18 cellular contexts compared by ENCODE assay signal in the genomic region with DNA sequence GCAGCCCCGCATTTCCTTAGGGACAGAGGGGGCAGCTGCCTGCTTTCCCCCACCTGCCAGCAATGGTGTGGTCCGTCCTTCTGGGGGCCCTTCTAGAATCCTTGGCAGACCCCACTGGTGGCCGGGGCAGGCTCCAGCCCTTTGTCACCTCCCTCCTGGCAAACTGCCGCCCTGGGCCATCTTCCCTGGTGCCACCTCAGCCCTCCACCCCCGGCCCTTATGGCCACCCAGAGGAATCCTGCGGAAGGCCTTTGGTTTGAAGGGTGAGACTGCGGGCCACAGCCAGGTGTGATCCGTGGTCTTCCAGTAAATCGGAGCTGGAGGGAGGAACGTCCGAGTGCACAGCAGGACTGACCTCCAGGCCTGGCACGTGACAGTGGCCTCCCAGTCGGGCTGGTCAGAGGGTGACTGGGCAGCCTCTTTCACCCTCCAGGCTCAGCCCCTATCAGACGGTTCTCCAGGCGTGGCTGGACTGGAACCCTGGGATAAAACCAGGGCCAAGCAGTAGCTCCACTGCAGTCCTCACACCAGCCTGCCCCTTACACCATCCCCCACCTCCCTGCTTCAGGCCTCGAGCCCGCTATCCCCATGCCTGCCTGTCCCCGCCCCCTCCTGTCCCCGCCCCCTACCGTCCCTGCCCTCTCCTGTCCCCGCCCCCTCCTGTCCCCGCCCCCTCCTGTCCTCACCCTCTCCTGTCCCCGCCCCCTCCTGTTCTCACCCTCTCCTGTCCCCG. TPM values are rescaled to one million over a fixed set of nuclear protein-coding genes. Genes with fewer than 3 reads are reported as not detected.
A peak's percentile ranks its signal among the peaks of the same experiment; 100 is the strongest.
DNase-seq lines count a peak whose midpoint lies in the region; ATAC-seq and TF ChIP-seq lines count a peak whose summit lies in the region.
"Had no signal": no experiment of that assay in that cellular context is flagged by ENCODE, and none has a peak within 500 bp of the region (broad histone marks: within the 10 kb centered on the region; RNA-seq: fewer than 3 reads in every experiment).

No MANE protein-coding gene starts in this region.

- H3K27ac ChIP-seq in right atrium auricular region: peak overlapping the region; percentile 25 to 85
- H3K27ac ChIP-seq: SJSA1 had no signal

- intact Hi-C loops in left ventricle myocardium superior (cut with micrococcal nuclease): no loop called here

- ATAC-seq in left ventricle myocardium superior (no peak), GM19035 (IDR thresholded peaks at IDR 0.05; ENCODE audit: unreplicated experiment) (no peak)
- no peak for ATAC-seq in stimulated activated effector memory CD8-positive, alpha-beta T cell treated with anti-CD3 and anti-CD28 coated beads, Interleukin-12 subunit alpha, Interleukin-12 subunit beta, amount 100 ng/mL, for 72 hours
- ATAC-seq: gastrocnemius medialis; natural killer cell treated with Interleukin-12 subunit alpha and Interleukin-12 subunit beta and Interleukin-15 and Interleukin-18, amount 100 ng/mL, for 72 hours had no signal

- H3K4me1 Mint-ChIP-seq in stimulated activated effector memory CD8-positive, alpha-beta T cell treated with anti-CD3 and anti-CD28 coated beads, Interleukin-12 subunit alpha, Interleukin-12 subunit beta, amount 100 ng/mL, for 72 hours: peaks cover 83% of the 10 kb centered on the region

- H3K9me3 ChIP-seq in right atrium auricular region: no peaks in the 10 kb centered on the region
- no peaks in the 10 kb centered on the region for H3K9me3 ChIP-seq in NT2/D1 (ENCODE audit: insufficient read depth, low read length)
- H3K9me3 ChIP-seq: gastrocnemius medialis, SJSA1 had no signal

- peaks cover 6% of the 10 kb centered on the region for H3K36me3 Mint-ChIP-seq in stimulated activated effector memory CD8-positive, alpha-beta T cell treated with anti-CD3 and anti-CD28 coated beads, Interleukin-12 subunit alpha, Interleukin-12 subunit beta, amount 100 ng/mL, for 72 hours
- H3K36me3 Mint-ChIP-seq: natural killer cell treated with Interleukin-12 subunit alpha and Interleukin-12 subunit beta and Interleukin-15 and Interleukin-18, amount 100 ng/mL, for 72 hours had no signal

- H3K4me1 ChIP-seq in right atrium auricular region: peaks cover 0 to 100% of the 10 kb centered on the region in 2 donors
- H3K4me1 ChIP-seq in NT2/D1 (ENCODE audit: insufficient read depth, insufficient read length): peaks cover 76% of the 10 kb centered on the region
- H3K4me1 ChIP-seq: SJSA1 had no signal

- H3K27me3 ChIP-seq in right atrium auricular region (no peaks in the 10 kb centered on the region), NT2/D1 (ENCODE audit: insufficient read depth, insufficient read length) (peaks cover 4% of the 10 kb centered on the region)
- H3K27me3 ChIP-seq: gastrocnemius medialis, SJSA1 had no signal

- TF ChIP-seq CTCF in right atrium auricular region (IDR thresholded peaks at IDR 0.05) (no peak), epithelial cell of esophagus (IDR thresholded peaks at IDR 0.05; ENCODE audit: insufficient read depth, low read depth, low read length, missing control alignments) (no peak)

- no peaks in the 10 kb centered on the region for H3K9me3 Mint-ChIP-seq in stimulated activated effector memory CD8-positive, alpha-beta T cell treated with anti-CD3 and anti-CD28 coated beads, Interleukin-12 subunit alpha, Interleukin-12 subunit beta, amount 100 ng/mL, for 72 hours
- H3K9me3 Mint-ChIP-seq: activated B cell treated with CpG ODN at 0.5 μM for 24 hours; natural killer cell treated with Interleukin-12 subunit alpha and Interleukin-12 subunit beta and Interleukin-15 and Interleukin-18, amount 100 ng/mL, for 72 hours had no signal

- DNase-seq in right atrium auricular region (ENCODE audit: low spot score) (no peak), left ventricle myocardium superior (no peak), NT2/D1 (ENCODE audit: low read depth, low spot score) (peak; percentile 50), epithelial cell of esophagus (ENCODE audit: low read depth) (peak; percentile 26), middle frontal gyrus (ENCODE audit: extremely low spot score, low spot score) (no peak), NCI-H345 treated with DMSO at 0.1 percent for 48 hours (lab: John Stamatoyannopoulos, UW; ENCODE audit: unreplicated experiment) (no peak)
- DNase-seq in stimulated activated effector memory CD8-positive, alpha-beta T cell treated with anti-CD3 and anti-CD28 coated beads, Interleukin-12 subunit alpha, Interleukin-12 subunit beta, amount 100 ng/mL, for 72 hours (ENCODE audit: low spot score in 2 of 2): no peak
- DNase-seq: activated B cell treated with CpG ODN at 0.5 μM for 24 hours, aorta, C1 segment of cervical spinal cord, gastrocnemius medialis, GDM1, kidney glomerular epithelial cell, NCI-H1092 treated with DMSO at 0.1 percent for 48 hours, NCI-H510A treated with DMSO at 0.1 percent for 48 hours had no signal

- H3K27ac Mint-ChIP-seq in stimulated activated effector memory CD8-positive, alpha-beta T cell treated with anti-CD3 and anti-CD28 coated beads, Interleukin-12 subunit alpha, Interleukin-12 subunit beta, amount 100 ng/mL, for 72 hours: peak overlapping the region; percentile 55
- H3K27ac Mint-ChIP-seq: activated B cell treated with CpG ODN at 0.5 μM for 24 hours; natural killer cell treated with Interleukin-12 subunit alpha and Interleukin-12 subunit beta and Interleukin-15 and Interleukin-18, amount 100 ng/mL, for 72 hours had no signal

- no peak overlapping the region for H3K4me3 Mint-ChIP-seq in stimulated activated effector memory CD8-positive, alpha-beta T cell treated with anti-CD3 and anti-CD28 coated beads, Interleukin-12 subunit alpha, Interleukin-12 subunit beta, amount 100 ng/mL, for 72 hours
- H3K4me3 Mint-ChIP-seq: activated B cell treated with CpG ODN at 0.5 μM for 24 hours; natural killer cell treated with Interleukin-12 subunit alpha and Interleukin-12 subunit beta and Interleukin-15 and Interleukin-18, amount 100 ng/mL, for 72 hours had no signal

- H3K4me3 ChIP-seq in right atrium auricular region (no peak overlapping the region), NT2/D1 (ENCODE audit: insufficient read length, low read depth) (no peak overlapping the region), epithelial cell of esophagus (ENCODE audit: low read length) (no peak overlapping the region)
- H3K4me3 ChIP-seq: gastrocnemius medialis, SJSA1 had no signal

- no peaks in the 10 kb centered on the region for H3K36me3 ChIP-seq in right atrium auricular region
- H3K36me3 ChIP-seq in NT2/D1 (ENCODE audit: insufficient read depth, insufficient read length, low read length): no peaks in the 10 kb centered on the region
- H3K36me3 ChIP-seq: gastrocnemius medialis, SJSA1 had no signal

- H3K9ac ChIP-seq in NT2/D1 (ENCODE audit: insufficient read length, low read depth): peak overlapping the region; percentile 64

RNA-seq across cellular contexts. Expression of a gene that starts 12.4 kb away (rescaled TPM):
- total RNA-seq in right atrium auricular region (10 to 100 TPM; 19.3 to 20.4 TPM), left ventricle myocardium superior (68.0 TPM)

Comparison
In these comparisons a context has a peak if more than half of its experiments do, and no peak if none do; other contexts are left out.
1. DNase-seq: peak in NT2/D1 (single experiment) and epithelial cell of esophagus (single experiment); none in right atrium auricular region (single experiment), left ventricle myocardium superior (single experiment), stimulated activated effector memory CD8-positive, alpha-beta T cell treated with anti-CD3 and anti-CD28 coated beads, Interleukin-12 subunit alpha, Interleukin-12 subunit beta, amount 100 ng/mL, for 72 hours (0 of 2), middle frontal gyrus (single experiment) and NCI-H345 treated with DMSO at 0.1 percent for 48 hours (single experiment).